25 cellular contexts compared by ENCODE assay signal in the genomic region with DNA sequence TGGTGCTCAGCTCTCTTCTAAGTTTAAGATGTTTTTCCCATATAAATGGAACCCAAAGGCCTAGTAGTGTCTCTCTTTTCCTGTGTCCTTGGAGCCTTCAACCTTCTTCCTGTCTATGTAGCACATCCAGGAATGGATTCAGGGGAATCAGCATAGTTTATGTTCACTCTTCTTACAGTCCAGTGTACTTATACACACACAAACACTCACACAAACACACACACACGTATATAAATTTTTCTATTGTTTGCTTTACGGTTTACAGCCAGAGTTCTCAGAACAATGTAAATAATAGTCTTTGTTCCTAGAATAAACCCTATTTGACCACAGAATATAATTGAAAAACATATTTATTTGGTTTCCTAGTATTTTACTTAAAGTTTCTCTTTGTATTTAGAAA.
"Had no signal": no experiment of that assay in that cellular context is flagged by ENCODE, and none has a peak within 500 bp of the region (broad histone marks: within the 10 kb centered on the region; RNA-seq: fewer than 3 reads in every experiment).

No MANE protein-coding gene starts in this region.

- H3K4me1 ChIP-seq: parathyroid adenoma, psoas muscle, right lobe of liver, sigmoid colon, stomach, thyroid gland, tibial nerve, upper lobe of left lung, vagina had no signal

- H3K79me2 ChIP-seq: parathyroid adenoma had no signal

- H3K4me3 ChIP-seq: neural progenitor cell, ovary, psoas muscle, right lobe of liver, sigmoid colon, stomach, thoracic aorta, thyroid gland, tibial nerve, upper lobe of left lung, vagina had no signal

- H3K27ac ChIP-seq: neural progenitor cell, ovary, parathyroid adenoma, psoas muscle, right lobe of liver, sigmoid colon, stomach, thoracic aorta, thyroid gland, tibial nerve, upper lobe of left lung, vagina had no signal

- FAIRE-seq: small intestine, urothelium cell line had no signal

- ATAC-seq: psoas muscle; right cardiac atrium; right lobe of liver; stimulated activated effector memory CD8-positive, alpha-beta T cell treated with anti-CD3 and anti-CD28 coated beads, Interleukin-12 subunit alpha, Interleukin-12 subunit beta, amount 100 ng/mL, for 72 hours; stimulated activated naive B cell treated with anti-CD40 and anti-IgM and Interleukin-4, amounts not matched to agents 10 μg/mL and 1 μg/mL and 100 μg/mL, for 72 hours had no signal

- H3K9me3 ChIP-seq: ovary, psoas muscle, right lobe of liver, thyroid gland had no signal

- H3K27me3 ChIP-seq: neural progenitor cell, ovary, right lobe of liver, sigmoid colon, stomach, thyroid gland, tibial nerve, upper lobe of left lung, vagina had no signal

- H3K4me2 ChIP-seq: neural progenitor cell had no signal

- H3K9ac ChIP-seq: neural progenitor cell, parathyroid adenoma had no signal

- H2AFZ ChIP-seq: neural progenitor cell, parathyroid adenoma had no signal

- DNase-seq: occipital lobe; ovary; posterior cingulate gyrus; psoas muscle; right cardiac atrium; right lobe of liver; sigmoid colon; small intestine; stimulated activated CD4-positive, alpha-beta T cell treated with anti-CD3 and anti-CD28 coated beads, Interleukin-15, amount 100 ng/mL, for 24 hours; stimulated activated CD4-positive, alpha-beta T cell treated with anti-CD3 and anti-CD28 coated beads, Interleukin-2, amount 100 ng/mL, for 24 hours; stimulated activated CD4-positive, alpha-beta T cell treated with anti-CD3 and anti-CD28 coated beads, Interleukin-2, amount 100 ng/mL, for 48 hours; stimulated activated CD4-positive, alpha-beta T cell treated with anti-CD3 and anti-CD28 coated beads, Interleukin-4, amount 100 ng/mL, for 24 hours; stimulated activated naive B cell treated with anti-CD40 and anti-IgM and Interleukin-4, amounts not matched to agents 10 μg/mL and 1 μg/mL and 100 μg/mL, for 72 hours; stimulated activated naive CD4-positive, alpha-beta T cell treated with Interleukin-2 at 50 U/mL for 16 hours; stomach; thyroid gland; trophoblast cell; upper lobe of left lung had no signal

- H3K36me3 ChIP-seq: neural progenitor cell, ovary, right lobe of liver, sigmoid colon, stomach, thoracic aorta, thyroid gland, tibial nerve, upper lobe of left lung, vagina had no signal
